ENCODE assay signal across 9 cellular contexts in genomic region chr19:34041922-34042521, GRCh38.
DNase-seq lines count a peak whose midpoint lies in the region; FAIRE-seq and TF ChIP-seq lines count a peak whose summit lies in the region.
"Had no signal": no experiment of that assay in that cellular context is flagged by ENCODE, and none has a peak within 500 bp of the region (broad histone marks: within the 10 kb centered on the region; RNA-seq: fewer than 3 reads in every experiment).

No MANE protein-coding gene starts in this region.

- TF ChIP-seq CTCF in PC-9 (conservative IDR thresholded peaks at IDR 0.05) (peak; percentile 73), fibroblast of the aortic adventitia (IDR thresholded peaks at IDR 0.05; ENCODE audit: insufficient read depth, low read length) (peak; percentile 82), osteoblast (IDR thresholded peaks at IDR 0.05; ENCODE audit: extremely low read depth, low read depth, low read length) (peak; percentile 98), tibial artery (IDR thresholded peaks at IDR 0.05) (peak; percentile 61 to 69)

- peak; percentile 63 for FAIRE-seq in GM18507 (lab: Jason Lieb, UNC)

- intact Hi-C loops in PC-9 (cut with micrococcal nuclease; ENCODE audit: unreplicated experiment) = loop anchor here (1.0 kb wide), 1 partner anchor 103 kb away; no protein-coding TSS in a partner anchor
- intact Hi-C loops in tibial artery (cut with DNase I; ENCODE audit: low total_unique reads) = loop anchor here (5.0 kb wide), 1 partner anchor 105 kb away; no protein-coding TSS in a partner anchor

- BruUV-seq in PC-9 (replicated peaks; lab: Mats Ljungman, UMichigan) = no TSS peak

- no peaks in the 10 kb centered on the region for H3K9me2 ChIP-seq in PC-9 (ENCODE audit: insufficient read depth)

- H3K4me3 ChIP-seq in PC-9 = no peak overlapping the region
- H3K4me3 ChIP-seq in fibroblast of the aortic adventitia (ENCODE audit: low read depth, low read length) = no peak overlapping the region
- H3K4me3 ChIP-seq in osteoblast (ENCODE audit: insufficient read depth, low read length) = no peak overlapping the region
- no peak overlapping the region for H3K4me3 ChIP-seq in tibial artery
- H3K4me3 ChIP-seq: skin epidermis had no signal

- H3K9me3 ChIP-seq in PC-9 (ENCODE audit: insufficient read depth, low read depth) (no peaks in the 10 kb centered on the region), osteoblast (ENCODE audit: low read depth, low read length) (no peaks in the 10 kb centered on the region), tibial artery (no peaks in the 10 kb centered on the region)

- peaks cover 21% of the 10 kb centered on the region for H3K27me3 ChIP-seq in PC-9 (ENCODE audit: insufficient read depth, low read depth)
- peaks cover 4% of the 10 kb centered on the region for H3K27me3 ChIP-seq in osteoblast (ENCODE audit: insufficient read depth, low read length)
- peaks cover 0 to 3% of the 10 kb centered on the region in 2 donors for H3K27me3 ChIP-seq in tibial artery

- POLR2A ChIA-PET in PC-9 (lab: Charles Lee; ENCODE audit: unreplicated experiment) = no interaction called here

- no peaks in the 10 kb centered on the region for H3K36me3 ChIP-seq in PC-9 (ENCODE audit: low read depth)
- no peaks in the 10 kb centered on the region for H3K36me3 ChIP-seq in osteoblast (ENCODE audit: insufficient read depth, low read length)
- no peaks in the 10 kb centered on the region for H3K36me3 ChIP-seq in tibial artery

- CTCF ChIA-PET in PC-9 (lab: Charles Lee) = interaction anchor here (0.6 kb wide), 1 partner anchor 175 kb away, joined by 12 read pairs; no protein-coding TSS in a partner anchor

- no peak overlapping the region for H3K4me2 ChIP-seq in PC-9
- no peak overlapping the region for H3K4me2 ChIP-seq in osteoblast (ENCODE audit: insufficient read depth, low read length)

- DNase-seq in 8988T (peak; percentile 62), GM18507 (ENCODE audit: extremely low spot score, insufficient read length, low read depth) (peak; percentile 32), PC-9 (peak in 1 of 2 experiments; percentile 18), activated T-helper 1 cell treated with Interleukin-2 at 50 U/mL for 16 hours (ENCODE audit: low read depth) (peak; percentile 37), fibroblast of the aortic adventitia (ENCODE audit: low read depth) (peak; percentile 27), osteoblast (ENCODE audit: insufficient read length, low spot score, missing footprints) (peak; percentile 86), tibial artery (peak; percentile 72), DMS79 treated with DMSO at 0.1 percent for 48 hours (lab: John Stamatoyannopoulos, UW) (no peak)

- H4K20me1 ChIP-seq in PC-9 (ENCODE audit: insufficient read depth) (no peaks in the 10 kb centered on the region), osteoblast (ENCODE audit: insufficient read depth, low read length) (no peaks in the 10 kb centered on the region)

- H3F3A ChIP-seq in PC-9 (ENCODE audit: insufficient read depth, low read depth) = no peaks in the 10 kb centered on the region

- H2AFZ ChIP-seq in PC-9 = no peak overlapping the region
- peak overlapping the region; percentile 66 for H2AFZ ChIP-seq in osteoblast (ENCODE audit: low read length)

- no peaks in the 10 kb centered on the region for H3K79me2 ChIP-seq in PC-9 (ENCODE audit: low read depth)
- H3K79me2 ChIP-seq in osteoblast (ENCODE audit: insufficient read depth, low read length) = no peaks in the 10 kb centered on the region

- H3K4me1 ChIP-seq in PC-9 (replicated peaks; ENCODE audit: insufficient read depth) (no peaks in the 10 kb centered on the region), osteoblast (ENCODE audit: insufficient read depth, low read length) (no peaks in the 10 kb centered on the region), tibial artery (no peaks in the 10 kb centered on the region)

- H3K27ac ChIP-seq in PC-9 (no peak overlapping the region), osteoblast (ENCODE audit: low read depth, low read length) (no peak overlapping the region), tibial artery (no peak overlapping the region)
- H3K27ac ChIP-seq: skin epidermis had no signal
